ENCODE assay signal across 14 cellular contexts in the genomic region with DNA sequence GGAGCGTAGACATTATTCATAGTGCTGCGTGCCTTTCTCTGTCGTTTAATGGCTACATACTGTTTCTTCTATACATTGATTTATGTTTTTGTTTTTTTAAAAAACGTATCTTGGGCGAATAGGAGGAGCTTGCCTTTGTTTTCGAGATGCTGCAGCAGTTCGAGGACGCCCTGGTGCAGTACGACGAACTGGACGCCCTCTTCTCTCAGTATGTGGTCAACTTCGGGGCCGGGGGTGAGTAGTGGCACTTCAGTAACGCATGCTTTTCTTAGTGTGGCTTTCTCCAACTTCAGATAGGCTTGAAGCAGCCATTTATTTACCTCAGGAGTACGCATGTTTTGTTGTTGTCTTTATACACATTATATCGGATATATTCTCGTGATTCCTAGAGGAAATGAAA.
"Had no signal": no experiment of that assay in that cellular context is flagged by ENCODE, and none has a peak within 500 bp of the region (broad histone marks: within the 10 kb centered on the region; RNA-seq: fewer than 3 reads in every experiment).

No MANE protein-coding gene starts in this region.

- H3K27me3 ChIP-seq: esophagus squamous epithelium, upper lobe of right lung had no signal

- H3K27ac ChIP-seq: esophagus squamous epithelium, skin epidermis, upper lobe of right lung, WERI-Rb-1 had no signal

- DNase-seq: activated gamma-delta T cell; effector CD4-positive, alpha-beta T cell; esophagus squamous epithelium; hypothalamus; left ventricle myocardium superior; mesenchymal stem cell; right cardiac atrium; stimulated activated CD4-positive, alpha-beta T cell treated with anti-CD3 and anti-CD28 coated beads, Interleukin-4, amount 100 ng/mL, for 4 hours; upper lobe of right lung; WERI-Rb-1 had no signal

- H3K27ac Mint-ChIP-seq: progenitor cell of endocrine pancreas had no signal

- H3K4me3 ChIP-seq: esophagus squamous epithelium, skin epidermis, upper lobe of right lung had no signal

- H3K9me3 ChIP-seq: esophagus squamous epithelium, upper lobe of right lung had no signal

- H3K4me1 ChIP-seq: esophagus squamous epithelium had no signal

- H3K27me3 Mint-ChIP-seq: progenitor cell of endocrine pancreas; stimulated activated naive CD8-positive, alpha-beta T cell treated with anti-CD3 and anti-CD28 coated beads, Interleukin-15, Interleukin-2, amounts not matched to agents 100 ng/mL and 50 ng/mL, for 24 hours had no signal

- ATAC-seq: left ventricle myocardium superior, right cardiac atrium, upper lobe of right lung had no signal

- H3K9me3 Mint-ChIP-seq: activated naive CD4-positive, alpha-beta T cell treated with anti-CD3 and anti-CD28 coated beads, Interleukin-2, amount 50 U/mL, for 72 hours; stimulated activated naive CD8-positive, alpha-beta T cell treated with anti-CD3 and anti-CD28 coated beads, Interleukin-15, Interleukin-2, amounts not matched to agents 100 ng/mL and 50 ng/mL, for 24 hours had no signal
